ENCODE assay signal across 8 cellular contexts in the genomic region with DNA sequence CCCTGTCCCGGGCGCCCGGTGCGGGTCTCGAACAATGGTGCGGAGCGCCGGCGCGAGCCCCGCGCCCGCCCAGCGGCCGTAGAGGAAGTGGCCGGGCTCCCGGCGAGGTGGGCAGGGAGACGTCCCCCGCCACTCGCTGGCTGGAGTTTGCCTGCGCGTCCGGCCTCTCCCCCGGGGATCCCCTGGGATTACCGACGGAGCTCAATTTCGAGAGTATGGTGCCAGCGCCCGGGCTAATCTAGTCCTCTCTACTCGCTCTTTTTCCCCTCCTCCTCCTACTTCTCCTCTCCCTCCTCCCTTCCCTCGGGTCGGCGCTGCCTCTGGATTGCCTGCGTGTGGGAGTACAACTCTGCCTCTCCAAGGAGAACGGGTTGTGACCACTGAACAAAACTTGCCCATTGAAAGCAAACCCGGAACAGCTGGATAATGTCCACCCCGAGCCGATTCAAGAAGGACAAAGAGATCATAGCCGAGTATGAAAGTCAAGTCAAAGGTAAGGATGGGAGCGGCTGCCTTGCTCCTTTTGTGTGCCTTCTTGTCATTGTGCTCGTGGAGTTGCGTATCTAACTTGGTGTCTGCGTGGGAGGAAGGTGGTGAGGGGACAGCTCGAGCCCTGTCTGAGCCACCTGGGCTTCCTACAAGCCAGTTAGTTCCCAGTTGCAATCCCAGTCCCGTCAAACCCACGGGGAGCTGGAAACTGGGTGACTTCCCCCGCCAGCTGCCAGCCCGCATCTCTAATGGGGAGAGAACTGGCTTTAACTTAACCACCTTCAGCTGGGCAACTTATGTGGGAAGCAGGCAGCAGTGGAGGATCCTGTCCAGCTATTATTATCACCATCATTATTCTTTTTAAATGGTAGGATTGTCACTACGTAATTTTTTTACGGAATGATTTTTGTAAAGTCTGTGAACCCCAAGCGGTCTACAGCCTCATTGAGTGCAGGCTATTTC. TPM values are rescaled to one million over a fixed set of nuclear protein-coding genes. Genes with fewer than 3 reads are reported as not detected.
DNase-seq lines count a peak whose midpoint lies in the region; ATAC-seq, FAIRE-seq and TF ChIP-seq lines count a peak whose summit lies in the region.

A gene (plus strand): TSS at position 310 of the 951 bp plus-strand sequence. CDS start 117 bp downstream, at position 427.

- H3K4me3 Mint-ChIP-seq in CD8-positive, alpha-beta memory T cell, result peak within 1 kb of the TSS; percentile 89 to 97 (median 96)

- CTCF ChIA-PET in CD8-positive, alpha-beta memory T cell (lab: Charles Lee), result interaction anchor here (0.7 to 3.0 kb wide), 12 partner anchors 12 to 548 kb away, joined by 3 to 32 read pairs (median 3); no protein-coding TSS in a partner anchor

- H3K9me3 Mint-ChIP-seq in CD8-positive, alpha-beta memory T cell, result no peaks in the 10 kb centered on the region

- peak; percentile 22 for ATAC-seq in GM19328 (IDR thresholded peaks at IDR 0.05; ENCODE audit: unreplicated experiment)
- peak; percentile 56 for ATAC-seq in left lobe of liver

- TF ChIP-seq POLR2A in GM12892 (IDR thresholded peaks at IDR 0.05; ENCODE audit: low read depth, low read length), result no peak

- POLR2A ChIA-PET in CD8-positive, alpha-beta memory T cell (lab: Charles Lee), result interaction anchor here (0.5 to 0.6 kb wide), 2 partner anchors 9 to 243 kb away, joined by 3 read pairs; no protein-coding TSS in a partner anchor

- peaks cover 10 to 19% of the 10 kb centered on the region in 2 donors for H3K27me3 Mint-ChIP-seq in CD8-positive, alpha-beta memory T cell

- no peak for FAIRE-seq in GM12892 (lab: Jason Lieb, UNC)

- peaks cover 7% of the 10 kb centered on the region for H3K4me1 ChIP-seq in CD8-positive, alpha-beta memory T cell (ENCODE audit: insufficient read depth, low read length)
- peaks cover 14% of the 10 kb centered on the region for H3K4me1 ChIP-seq in HUES6 (ENCODE audit: control insufficient read depth, insufficient read depth, low read length)

- peak within 1 kb of the TSS; percentile 57 for H3K9ac ChIP-seq in HUES6 (ENCODE audit: low read length)

- peaks cover 8 to 11% (median 11%) of the 10 kb centered on the region in 3 donors for H3K4me1 Mint-ChIP-seq in CD8-positive, alpha-beta memory T cell

- no peaks in the 10 kb centered on the region for H3K9me3 ChIP-seq in CD8-positive, alpha-beta memory T cell (ENCODE audit: low read length)
- H3K9me3 ChIP-seq in HUES6 (ENCODE audit: control insufficient read depth, insufficient read depth, low read depth, low read length), result no peaks in the 10 kb centered on the region

- no peak within 1 kb of the TSS for H3K27ac ChIP-seq in CD8-positive, alpha-beta memory T cell (ENCODE audit: low read depth, low read length)
- no peak within 1 kb of the TSS for H3K27ac ChIP-seq in HUES6 (ENCODE audit: low read depth, low read length)

- peak in 2 of 5 donors; percentile 4 to 46 for DNase-seq in CD8-positive, alpha-beta memory T cell
- DNase-seq in RPMI7951 (ENCODE audit: low read depth) (peak; percentile 71), dermis blood vessel endothelial cell (peak; percentile 74), left lobe of liver (ENCODE audit: low spot score) (no peak), GM12892 (ENCODE audit: insufficient read length) (no peak)
- DNase-seq in stimulated activated CD8-positive, alpha-beta memory T cell treated with anti-CD3 and anti-CD28 coated beads, Interleukin-4, amount 100 ng/mL, for 48 hours, result peak; percentile 29

- H3K4me3 ChIP-seq in CD8-positive, alpha-beta memory T cell (ENCODE audit: low read length), result peak within 1 kb of the TSS; percentile 62
- H3K4me3 ChIP-seq in HUES6 (ENCODE audit: low read depth, low read length), result peak within 1 kb of the TSS; percentile 97

- peaks cover 10% of the 10 kb centered on the region for H3K27me3 ChIP-seq in CD8-positive, alpha-beta memory T cell (ENCODE audit: insufficient read depth, low read length, poor library complexity, severe bottlenecking)
- H3K27me3 ChIP-seq in HUES6 (ENCODE audit: control insufficient read depth, insufficient read depth, low read length), result peaks cover 10% of the 10 kb centered on the region

- peak within 1 kb of the TSS in 7 of 8 donors; percentile 11 to 92 (median 87) for H3K27ac Mint-ChIP-seq in CD8-positive, alpha-beta memory T cell

- no peaks in the 10 kb centered on the region for H3K36me3 Mint-ChIP-seq in CD8-positive, alpha-beta memory T cell

- H3K36me3 ChIP-seq in CD8-positive, alpha-beta memory T cell (ENCODE audit: insufficient read depth, low read length), result no peaks in the 10 kb centered on the region
- H3K36me3 ChIP-seq in HUES6 (ENCODE audit: control insufficient read depth, insufficient read depth, low read length), result no peaks in the 10 kb centered on the region

RNA-seq across cellular contexts. Expression of the gene that starts here (rescaled TPM):
- total RNA-seq in CD8-positive, alpha-beta memory T cell, result under 1 TPM; 0.61 to 0.64 TPM
- polyA plus RNA-seq in CD8-positive, alpha-beta memory T cell, result 0.09 TPM
- 2.3 and 4.0 TPM in 2 replicates for total RNA-seq in RPMI7951 (2014; rRNA removed; shearing (Covaris generic))
- total RNA-seq in dermis blood vessel endothelial cell (2.9 and 12.9 TPM in 2 replicates), left lobe of liver (1.1 TPM)
- 0.34 TPM for polyA plus RNA-seq in GM12892 (2012; ENCODE audit: missing spikeins)

Comparison
In these comparisons a context has a peak if more than half of its experiments do, and no peak if none do; other contexts are left out.
1. DNase-seq: peak in RPMI7951 (single experiment), dermis blood vessel endothelial cell (single experiment) and stimulated activated CD8-positive, alpha-beta memory T cell treated with anti-CD3 and anti-CD28 coated beads, Interleukin-4, amount 100 ng/mL, for 48 hours (single experiment); none in left lobe of liver (single experiment) and GM12892 (single experiment).